15 cellular contexts compared by ENCODE assay signal in genomic region chr7:96200740-96201139, GRCh38.
DNase-seq lines count a peak whose midpoint lies in the region; ATAC-seq and TF ChIP-seq lines count a peak whose summit lies in the region.
"Had no signal": no experiment of that assay in that cellular context is flagged by ENCODE, and none has a peak within 500 bp of the region (broad histone marks: within the 10 kb centered on the region; RNA-seq: fewer than 3 reads in every experiment).

No MANE protein-coding gene starts in this region.

- WGBS in GM23248 (ENCODE audit: low coverage in 1 of 2, low lambda C conversion rate in 2 of 2, missing lambda C conversion rate in 2 of 2), 2 experiments: 10 to 24% methylated on average over 1 of the region's 1 CpG
- WGBS in mesenchymal stem cell: 100% methylated on average over 1 of the region's 1 CpG

- ATAC-seq in HG03354 (IDR thresholded peaks at IDR 0.05; ENCODE audit: poor library complexity, severe bottlenecking, unreplicated experiment): no peak
- ATAC-seq: GM12878, GM23338 had no signal

- no peak overlapping the region for H4K91ac ChIP-seq in mesenchymal stem cell (ENCODE audit: low read length)

- no peak overlapping the region for H2BK12ac ChIP-seq in mesenchymal stem cell (ENCODE audit: low read length in 2 of 2)

- no peak overlapping the region for H4K8ac ChIP-seq in mesenchymal stem cell (ENCODE audit: low read length)

- DNase-seq in AG20443 (ENCODE audit: low spot score) (peak; percentile 39), GM23248 (peak; percentile 40), mesenchymal stem cell (no peak), erythroblast (lab: John Stamatoyannopoulos, UW) (no peak)
- no peak for DNase-seq in stimulated activated CD4-positive, alpha-beta T cell treated with anti-CD3 and anti-CD28 coated beads, Interleukin-4, amount 100 ng/mL, for 24 hours
- DNase-seq: AML-193; CD4-positive, alpha-beta T cell; DMS79 treated with DMSO at 0.1 percent for 48 hours; GF-D8; HCEC 1CT; KG1 had no signal

- H2BK15ac ChIP-seq in mesenchymal stem cell (ENCODE audit: low read depth, poor library complexity, severe bottlenecking): no peak overlapping the region

- no peaks in the 10 kb centered on the region for H3K27me3 ChIP-seq in GM23248 (replicated peaks; ENCODE audit: insufficient read depth)
- no peaks in the 10 kb centered on the region for H3K27me3 ChIP-seq in mesenchymal stem cell (ENCODE audit: control insufficient read depth in 1 of 2, insufficient read depth in 1 of 2, low read length in 2 of 2)

- H3K79me1 ChIP-seq in mesenchymal stem cell (replicated peaks; ENCODE audit: low read length, poor library complexity, severe bottlenecking): peaks cover 13% of the 10 kb centered on the region

- H3K27ac ChIP-seq in GM23248 (no peak overlapping the region), mesenchymal stem cell (ENCODE audit: low read length, poor library complexity, severe bottlenecking) (no peak overlapping the region)
- H3K27ac ChIP-seq: C4-2B had no signal

- no peaks in the 10 kb centered on the region for H3K9me2 ChIP-seq in GM23248 (ENCODE audit: insufficient read depth)

- H2BK120ac ChIP-seq in mesenchymal stem cell (ENCODE audit: low read depth, low read length): no peak overlapping the region

- no peaks in the 10 kb centered on the region for H3K9me3 ChIP-seq in GM23248 (ENCODE audit: low read depth)
- no peaks in the 10 kb centered on the region for H3K9me3 ChIP-seq in mesenchymal stem cell (ENCODE audit: control insufficient read depth, low read length)

- H3K36me3 ChIP-seq in GM23248 (ENCODE audit: low read depth) (no peaks in the 10 kb centered on the region), mesenchymal stem cell (ENCODE audit: control insufficient read depth in 1 of 2, insufficient read depth in 2 of 2, low read depth in 1 of 2, low read length in 2 of 2) (peaks cover 2 to 21% of the 10 kb centered on the region in 2 experiments)

- no peak overlapping the region for H2AK5ac ChIP-seq in mesenchymal stem cell (ENCODE audit: low read length, severe bottlenecking)

- H3K79me2 ChIP-seq in GM23248 (ENCODE audit: insufficient read depth): no peaks in the 10 kb centered on the region

- peak overlapping the region; percentile 9 for H3K4me2 ChIP-seq in GM23248 (ENCODE audit: unreplicated experiment)
- H3K4me2 ChIP-seq in mesenchymal stem cell (ENCODE audit: low read length, poor library complexity, severe bottlenecking): no peak overlapping the region
- H3K4me2 ChIP-seq: GM23338 had no signal

- no peak overlapping the region for H3K4ac ChIP-seq in mesenchymal stem cell (ENCODE audit: low read depth in 1 of 2, low read length in 2 of 2)

- H3K9ac ChIP-seq in GM23248 (no peak overlapping the region), mesenchymal stem cell (ENCODE audit: low read length) (peak overlapping the region; percentile 13)

- no peaks in the 10 kb centered on the region for H3F3A ChIP-seq in GM23248 (ENCODE audit: insufficient read depth)

- no peaks in the 10 kb centered on the region for H4K20me1 ChIP-seq in GM23248 (ENCODE audit: insufficient read depth)

- H2BK5ac ChIP-seq in mesenchymal stem cell (ENCODE audit: low read depth, low read length, poor library complexity, severe bottlenecking): no peak overlapping the region

- H3K23ac ChIP-seq in mesenchymal stem cell (ENCODE audit: low read length in 2 of 2): no peak overlapping the region

- H2AFZ ChIP-seq in GM23248: no peak overlapping the region
- no peak overlapping the region for H2AFZ ChIP-seq in mesenchymal stem cell (ENCODE audit: low read depth, low read length)
- H2AFZ ChIP-seq: GM23338 had no signal

- no peak overlapping the region for H3K14ac ChIP-seq in mesenchymal stem cell (ENCODE audit: low read length in 2 of 2)

- in situ Hi-C loops in GM23248 (cut with MboI): no loop called here

- TF ChIP-seq POLR2A in erythroblast (IDR thresholded peaks at IDR 0.05; ENCODE audit: low read length): no peak

- H3K4me3 ChIP-seq in GM23248 (no peak overlapping the region), mesenchymal stem cell (ENCODE audit: insufficient read depth in 1 of 2, low read depth in 1 of 2, low read length in 2 of 2) (no peak overlapping the region)
- H3K4me3 ChIP-seq: GM12878, GM23338 had no signal

- H3K4me1 ChIP-seq in GM23248 (ENCODE audit: insufficient read depth) (peaks cover 21% of the 10 kb centered on the region), mesenchymal stem cell (ENCODE audit: control insufficient read depth, insufficient read depth, low read depth, low read length) (no peaks in the 10 kb centered on the region)

- no peak overlapping the region for H3K18ac ChIP-seq in mesenchymal stem cell (ENCODE audit: low read depth in 1 of 2, low read length in 2 of 2)

Comparison
In these comparisons a context has a peak if more than half of its experiments do, and no peak if none do; other contexts are left out.
1. DNase-seq: peak in AG20443 (single experiment) and GM23248 (single experiment); none in mesenchymal stem cell (single experiment), stimulated activated CD4-positive, alpha-beta T cell treated with anti-CD3 and anti-CD28 coated beads, Interleukin-4, amount 100 ng/mL, for 24 hours (single experiment) and erythroblast (0 of 2).